ENCODE assay signal across 8 cellular contexts in genomic region chr7:89849052-89849451, GRCh38.
"Had no signal": no experiment of that assay in that cellular context is flagged by ENCODE, and none has a peak within 500 bp of the region (broad histone marks: within the 10 kb centered on the region; RNA-seq: fewer than 3 reads in every experiment).

No MANE protein-coding gene starts in this region.

- H3K4me3 Mint-ChIP-seq: GM23338, H9, HFFc6 had no signal

- H3K4me3 ChIP-seq: GM23338, K562 had no signal

- H3K4me2 ChIP-seq: GM23338 had no signal

- ATAC-seq: GM23338, K562 had no signal

- H3K9me3 Mint-ChIP-seq: GM23338, H9 had no signal

- H2AFZ ChIP-seq: GM23338 had no signal

- H3K4me1 Mint-ChIP-seq: GM23338, H9 had no signal

- H3K27ac Mint-ChIP-seq: GM23338, H9, HFFc6 had no signal

- DNase-seq: H9, HCEC 1CT, HFFc6, IMR-90, Kasumi-1, KG1 had no signal
